Comparison of ENCODE assay signal across 23 cellular contexts in genomic region chr1:160154790-160155189, GRCh38. TPM values are rescaled to one million over a fixed set of nuclear protein-coding genes. Genes with fewer than 3 reads are reported as not detected.
"Had no signal": no experiment of that assay in that cellular context is flagged by ENCODE, and none has a peak within 500 bp of the region (broad histone marks: within the 10 kb centered on the region; RNA-seq: fewer than 3 reads in every experiment).

No MANE protein-coding gene starts in this region.

- H3K4me1 ChIP-seq: gastrocnemius medialis, spleen had no signal

- H3K27me3 ChIP-seq: gastrocnemius medialis, heart right ventricle, spleen had no signal

- H3K4me3 ChIP-seq: gastrocnemius medialis, heart right ventricle, mucosa of descending colon, spleen had no signal

- H3K27ac ChIP-seq: gastrocnemius medialis, heart right ventricle, spleen had no signal

- H3K9me3 ChIP-seq: gastrocnemius medialis, heart right ventricle, mucosa of descending colon, spleen had no signal

- FAIRE-seq: endometrium, islet of Langerhans, urothelium cell line had no signal

- DNase-seq: effector memory CD4-positive, alpha-beta T cell; gastrocnemius medialis; heart right ventricle; hypothalamus; kidney glomerular epithelial cell; mammary epithelial cell; mucosa of descending colon; natural killer cell; posterior cingulate gyrus; spleen; stimulated activated CD4-positive, alpha-beta T cell treated with anti-CD3 and anti-CD28 coated beads, Interleukin-15, amount 100 ng/mL, for 24 hours; stimulated activated CD4-positive, alpha-beta T cell treated with anti-CD3 and anti-CD28 coated beads, Interleukin-1b, Interleukin-23, amount 100 ng/mL, for 48 hours; stimulated activated CD4-positive, alpha-beta T cell treated with anti-CD3 and anti-CD28 coated beads, Interleukin-4, amount 100 ng/mL, for 24 hours; stimulated activated naive CD4-positive, alpha-beta T cell; trophoblast cell had no signal

- H3K36me3 ChIP-seq: gastrocnemius medialis, heart right ventricle, spleen had no signal

RNA-seq across cellular contexts. Expression of gene ATP1A4, which starts 3.4 kb away (rescaled TPM):
- total RNA-seq: esophagus mucosa, fibroblast of lung, liver, natural killer cell, osteocyte, pulmonary artery endothelial cell had no signal
- polyA plus RNA-seq: fibroblast of lung, liver, mammary epithelial cell had no signal

RNA-seq across cellular contexts. Expression of gene CASQ1, which starts 35.6 kb away (rescaled TPM):
- total RNA-seq: liver, mammary epithelial cell, natural killer cell, osteocyte, pulmonary artery endothelial cell had no signal
- polyA plus RNA-seq: liver, mammary epithelial cell had no signal

RNA-seq across cellular contexts. Expression of gene ATP1A2, which starts 39.2 kb away (rescaled TPM):
- total RNA-seq: natural killer cell, pulmonary artery endothelial cell had no signal
- polyA plus RNA-seq: mammary epithelial cell had no signal
